18 cellular contexts compared by ENCODE assay signal in genomic region chr17:27891841-27892240, GRCh38. TPM values are rescaled to one million over a fixed set of nuclear protein-coding genes. Genes with fewer than 3 reads are reported as not detected.
DNase-seq lines count a peak whose midpoint lies in the region; ATAC-seq and TF ChIP-seq lines count a peak whose summit lies in the region.
"Had no signal": no experiment of that assay in that cellular context is flagged by ENCODE, and none has a peak within 500 bp of the region (broad histone marks: within the 10 kb centered on the region; RNA-seq: fewer than 3 reads in every experiment).

No MANE protein-coding gene starts in this region.

- peak overlapping the region; percentile 90 for H3K4me3 Mint-ChIP-seq in activated naive CD8-positive, alpha-beta T cell
- no peak overlapping the region for H3K4me3 Mint-ChIP-seq in activated naive CD8-positive, alpha-beta T cell treated with anti-CD3 and anti-CD28 coated beads for 36 hours
- H3K4me3 Mint-ChIP-seq in T-helper 17 cell (no peak overlapping the region), naive B cell (peak overlapping the region in 6 of 8 donors; percentile 3 to 90 (median 88)), type B pancreatic cell (peak overlapping the region; percentile 58)

- peaks cover 20% of the 10 kb centered on the region for H3K4me1 Mint-ChIP-seq in activated naive CD8-positive, alpha-beta T cell (ENCODE audit: low read depth)
- peaks cover 20% of the 10 kb centered on the region for H3K4me1 Mint-ChIP-seq in activated naive CD8-positive, alpha-beta T cell treated with anti-CD3 and anti-CD28 coated beads for 36 hours
- H3K4me1 Mint-ChIP-seq in T-helper 17 cell (peaks cover 14% of the 10 kb centered on the region), naive B cell (peaks cover 15 to 34% (median 24%) of the 10 kb centered on the region in 3 donors), type B pancreatic cell (ENCODE audit: unreplicated experiment) (peaks cover 29% of the 10 kb centered on the region)

- no peaks in the 10 kb centered on the region for H3K9me3 Mint-ChIP-seq in activated naive CD8-positive, alpha-beta T cell (ENCODE audit: low read depth)
- no peaks in the 10 kb centered on the region for H3K9me3 Mint-ChIP-seq in activated naive CD8-positive, alpha-beta T cell treated with anti-CD3 and anti-CD28 coated beads for 36 hours
- H3K9me3 Mint-ChIP-seq in naive B cell (no peaks in the 10 kb centered on the region), type B pancreatic cell (no peaks in the 10 kb centered on the region)
- H3K9me3 Mint-ChIP-seq: GM23338 had no signal

- ATAC-seq in T-helper 17 cell (no peak), naive B cell (ENCODE audit: low read depth in 2 of 2) (no peak), GM18498 (IDR thresholded peaks at IDR 0.05; ENCODE audit: unreplicated experiment) (no peak), psoas muscle (no peak)
- ATAC-seq: GM23338, HCT116, PC-3 had no signal

- H3K9me3 ChIP-seq in T-helper 17 cell (ENCODE audit: control insufficient read depth, low read length, poor library complexity, severe bottlenecking) (no peaks in the 10 kb centered on the region), psoas muscle (no peaks in the 10 kb centered on the region)
- H3K9me3 ChIP-seq: SJCRH30 had no signal

- H3K36me3 Mint-ChIP-seq in activated naive CD8-positive, alpha-beta T cell, result no peaks in the 10 kb centered on the region
- no peaks in the 10 kb centered on the region for H3K36me3 Mint-ChIP-seq in activated naive CD8-positive, alpha-beta T cell treated with anti-CD3 and anti-CD28 coated beads for 36 hours
- no peaks in the 10 kb centered on the region for H3K36me3 Mint-ChIP-seq in T-helper 17 cell (ENCODE audit: low read depth)
- H3K36me3 Mint-ChIP-seq in naive B cell, result no peaks in the 10 kb centered on the region
- peaks cover 7% of the 10 kb centered on the region for H3K36me3 Mint-ChIP-seq in type B pancreatic cell

- H3K27me3 ChIP-seq in psoas muscle (ENCODE audit: insufficient read depth in 3 of 3, low read length in 2 of 3), result no peaks in the 10 kb centered on the region

- TF ChIP-seq CTCF in type B pancreatic cell (conservative IDR thresholded peaks at IDR 0.05) (no peak), psoas muscle (IDR thresholded peaks at IDR 0.05) (no peak)

- 85 to 94% (median 91%) methylated on average over 9 of the region's 9 CpGs for WGBS in psoas muscle, 3 donors

- H3K4me3 ChIP-seq in psoas muscle, result no peak overlapping the region

- intact Hi-C loops in psoas muscle (cut with DNase I), result no loop called here

- DNase-seq in activated naive CD8-positive, alpha-beta T cell treated with anti-CD3 and anti-CD28 coated beads for 36 hours, result no peak
- DNase-seq in T-helper 17 cell, result no peak
- DNase-seq in naive B cell, result no peak
- no peak for DNase-seq in type B pancreatic cell (ENCODE audit: extremely low spot score, unreplicated experiment)
- no peak for DNase-seq in central memory CD4-positive, alpha-beta T cell
- no peak for DNase-seq in psoas muscle
- DNase-seq: DMS79 treated with DMSO at 0.1 percent for 48 hours, NCI-H1436, NCI-H2029, NCI-H2171, NCI-H446, NCI-H748 treated with DMSO at 0.1 percent for 48 hours, PC-3 had no signal

- no peak overlapping the region for H3K27ac Mint-ChIP-seq in activated naive CD8-positive, alpha-beta T cell
- H3K27ac Mint-ChIP-seq in activated naive CD8-positive, alpha-beta T cell treated with anti-CD3 and anti-CD28 coated beads for 36 hours, result no peak overlapping the region
- peak overlapping the region; percentile 45 for H3K27ac Mint-ChIP-seq in T-helper 17 cell
- peak overlapping the region in 1 of 6 donors; percentile 57 for H3K27ac Mint-ChIP-seq in naive B cell
- no peak overlapping the region for H3K27ac Mint-ChIP-seq in type B pancreatic cell
- H3K27ac Mint-ChIP-seq: GM23338 had no signal

- peaks cover 5% of the 10 kb centered on the region for H3K27me3 Mint-ChIP-seq in activated naive CD8-positive, alpha-beta T cell
- peaks cover 25% of the 10 kb centered on the region for H3K27me3 Mint-ChIP-seq in activated naive CD8-positive, alpha-beta T cell treated with anti-CD3 and anti-CD28 coated beads for 36 hours
- H3K27me3 Mint-ChIP-seq in T-helper 17 cell (peaks cover 26% of the 10 kb centered on the region), naive B cell (peaks cover 0 to 16% (median 2%) of the 10 kb centered on the region in 3 donors), type B pancreatic cell (peaks cover 19% of the 10 kb centered on the region)

- H3K27ac ChIP-seq in psoas muscle, result no peak overlapping the region
- H3K27ac ChIP-seq: SJCRH30 had no signal

- no peaks in the 10 kb centered on the region for H3K36me3 ChIP-seq in psoas muscle (ENCODE audit: insufficient read depth in 1 of 2, low read depth in 1 of 2)
- H3K36me3 ChIP-seq: SJCRH30 had no signal

- H3K4me1 ChIP-seq in psoas muscle, result peaks cover 8% of the 10 kb centered on the region
- H3K4me1 ChIP-seq: SJCRH30 had no signal

RNA-seq across cellular contexts. Expression of gene LYRM9, which starts 1.3 kb away (rescaled TPM):
- 1 to 10 TPM; 3.0 to 4.0 TPM for total RNA-seq in activated naive CD8-positive, alpha-beta T cell treated with anti-CD3 and anti-CD28 coated beads for 36 hours
- total RNA-seq in T-helper 17 cell (10 to 100 TPM in 1 of 2 donors, 1 to 10 TPM in 1; 9.1 to 11.6 TPM), type B pancreatic cell (ENCODE audit: low replicate concordance) (7.5 and 9.6 TPM in 2 replicates), psoas muscle (1 to 10 TPM; 4.5 to 8.1 (median 6.5) TPM)
- polyA plus RNA-seq in naive B cell (ENCODE audit: low read depth in 6 of 6) (10 to 100 TPM; 16.7 to 29.0 (median 25.3) TPM), psoas muscle (10 to 100 TPM in 1 of 3 donors, 1 to 10 TPM in 2; 4.7 to 11.3 (median 5.8) TPM)

Comparison
In these comparisons a context has a peak if more than half of its experiments do, and no peak if none do; other contexts are left out.
1. H3K4me3 Mint-ChIP-seq: peak in activated naive CD8-positive, alpha-beta T cell (single experiment), naive B cell (6 of 8) and type B pancreatic cell (single experiment); none in activated naive CD8-positive, alpha-beta T cell treated with anti-CD3 and anti-CD28 coated beads for 36 hours (single experiment) and T-helper 17 cell (single experiment).